Comparison of ENCODE assay signal across 24 cellular contexts in the genomic region with DNA sequence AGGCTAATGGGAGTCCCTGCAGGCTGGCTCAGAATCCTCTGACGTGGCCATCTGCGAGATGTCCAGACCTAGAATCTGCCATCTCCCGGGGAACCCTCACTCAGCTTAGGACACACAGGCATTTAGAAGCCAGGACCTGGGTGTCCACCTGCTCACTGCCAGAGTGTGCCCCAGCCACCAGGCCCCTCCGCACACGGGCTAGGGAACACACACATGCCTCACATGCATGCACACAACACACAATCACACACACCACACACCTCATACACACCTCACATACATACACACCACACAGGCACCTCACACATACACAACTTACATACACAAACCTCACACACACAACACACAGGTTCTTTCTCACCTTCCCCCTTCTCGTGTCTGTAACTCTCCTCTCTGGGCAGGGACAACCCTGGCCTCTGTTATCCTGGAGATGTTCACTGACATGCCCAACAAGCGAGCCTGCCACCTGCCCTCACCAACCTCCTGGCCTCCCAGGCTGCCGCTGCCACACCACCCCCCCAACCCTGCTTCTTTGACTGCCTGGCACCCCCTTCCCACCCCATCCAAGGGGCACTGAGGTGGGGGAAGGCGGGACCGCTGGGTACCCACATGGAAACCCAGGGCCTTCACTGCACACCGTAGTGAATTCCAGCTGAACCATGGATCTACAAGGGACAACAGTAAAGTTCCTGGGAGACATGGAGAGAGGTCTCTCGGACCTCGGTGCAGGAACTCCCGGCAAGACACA. TPM values are rescaled to one million over a fixed set of nuclear protein-coding genes. Genes with fewer than 3 reads are reported as not detected.
DNase-seq lines count a peak whose midpoint lies in the region; ATAC-seq, FAIRE-seq and TF ChIP-seq lines count a peak whose summit lies in the region.
"Had no signal": no experiment of that assay in that cellular context is flagged by ENCODE, and none has a peak within 500 bp of the region (broad histone marks: within the 10 kb centered on the region; RNA-seq: fewer than 3 reads in every experiment).

No MANE protein-coding gene starts in this region.

- H3K27me3 ChIP-seq in DND-41 (ENCODE audit: insufficient read depth, low read length, poor library complexity) (no peaks in the 10 kb centered on the region), H1 (replicated peaks in 1 of 4; ENCODE audit: control insufficient read depth in 3 of 4, extremely low read depth in 1 of 4, insufficient read depth in 3 of 4, low read length in 3 of 4) (no peaks in the 10 kb centered on the region)

- ATAC-seq in DND-41 (ENCODE audit: insufficient read depth, low read depth): no peak
- ATAC-seq: stimulated activated memory B cell treated with anti-CD40 and anti-IgM and Interleukin-4, amounts not matched to agents 10 μg/mL and 1 μg/mL and 100 μg/mL, for 72 hours had no signal

- H3K4me3 ChIP-seq in DND-41 (ENCODE audit: low read depth in 1 of 2, low read length in 2 of 2): no peak overlapping the region
- H3K4me3 ChIP-seq in H1 (ENCODE audit: extremely low read depth in 1 of 4, insufficient read depth in 2 of 4, low read depth in 3 of 4, low read length in 4 of 4): no peak overlapping the region
- H3K4me3 ChIP-seq: GM23248, PC-9 had no signal

- H3K9ac ChIP-seq in DND-41 (ENCODE audit: low read depth, low read length) (no peak overlapping the region), H1 (replicated peaks in 1 of 4; ENCODE audit: extremely low read depth in 1 of 4, low read depth in 3 of 4, low read length in 3 of 4) (no peak overlapping the region; a peak in 1 of 7 replicates)
- H3K9ac ChIP-seq: GM23248 had no signal

- no peak overlapping the region for H3K56ac ChIP-seq in H1 (replicated peaks; ENCODE audit: insufficient read length, low read depth, low read length)

- H3K4me2 ChIP-seq in DND-41 (ENCODE audit: insufficient read depth, low read length) (no peak overlapping the region), H1 (ENCODE audit: insufficient read depth in 1 of 2, low read depth in 2 of 2, low read length in 2 of 2) (no peak overlapping the region)
- H3K4me2 ChIP-seq: PC-9 had no signal

- 93% methylated on average over 13 of the region's 14 CpGs; no CpG with 5 or more reads in 1 of the 2 experiments for WGBS in H1 (ENCODE audit: extremely low coverage in 1 of 2, insufficient coverage in 1 of 2, insufficient read length in 1 of 2, insufficient replicate concordance in 2 of 2, low coverage in 1 of 2, low lambda C conversion rate in 2 of 2, missing lambda C conversion rate in 1 of 2), 2 experiments

- H2BK5ac ChIP-seq in H1 (ENCODE audit: low read depth, low read length): no peak overlapping the region

- POLR2A ChIA-PET in H1 (lab: Charles Lee; ENCODE audit: partially characterized antibody): no interaction called here

- no peak overlapping the region for H3K4ac ChIP-seq in H1 (replicated peaks; ENCODE audit: insufficient read length, low read depth, low read length)

- no peak overlapping the region for H3K14ac ChIP-seq in H1 (ENCODE audit: insufficient read length)

- H3K79me1 ChIP-seq in H1 (ENCODE audit: low read depth, low read length): no peaks in the 10 kb centered on the region

- H2BK120ac ChIP-seq in H1 (replicated peaks; ENCODE audit: low read depth, low read length): no peak overlapping the region

- TF ChIP-seq EP300 in H1 (IDR thresholded peaks at IDR 0.05; ENCODE audit: borderline replicate concordance in 1 of 2, low read depth in 2 of 2, low read length in 2 of 2): no peak

- no peak overlapping the region for H2BK12ac ChIP-seq in H1 (ENCODE audit: low read depth, low read length)

- H2AK5ac ChIP-seq in H1 (ENCODE audit: low read depth, low read length): 0 out of 2 replicates have a peak overlapping the region, but pooled peaks have one; percentile 13

- no peak overlapping the region for H4K8ac ChIP-seq in H1 (ENCODE audit: extremely low read depth, insufficient read depth, low read length)

- H4K5ac ChIP-seq in H1 (ENCODE audit: insufficient read length, low read depth, low read length): no peak overlapping the region

- no peak overlapping the region for H2BK20ac ChIP-seq in H1 (ENCODE audit: low read length)

- no peak overlapping the region for H2AFZ ChIP-seq in DND-41 (ENCODE audit: low read depth, low read length)
- no peak overlapping the region for H2AFZ ChIP-seq in H1 (ENCODE audit: low read length)
- H2AFZ ChIP-seq: GM23248, PC-9 had no signal

- no peak overlapping the region for H4K91ac ChIP-seq in H1 (replicated peaks; ENCODE audit: insufficient read length, low read length)

- H4K20me1 ChIP-seq in DND-41 (ENCODE audit: insufficient read depth, low read length): peaks cover 33% of the 10 kb centered on the region
- H4K20me1 ChIP-seq in H1 (replicated peaks in 1 of 2; ENCODE audit: control insufficient read depth in 1 of 2, insufficient read depth in 2 of 2, low read length in 2 of 2): peaks cover 6 to 8% of the 10 kb centered on the region in 2 experiments

- peaks cover 2% of the 10 kb centered on the region; the same call in 1 of the 2 replicates for H3K23me2 ChIP-seq in H1 (ENCODE audit: low read depth, low read length)

- CTCF ChIA-PET in H1 (lab: Charles Lee; ENCODE audit: partially characterized antibody): interaction anchor here (1.0 to 1.3 kb wide), 3 partner anchors 9 to 68 kb away, joined by 3 to 4 read pairs (median 4); no protein-coding TSS in a partner anchor

- no peak overlapping the region for H3K23ac ChIP-seq in H1 (ENCODE audit: insufficient read length)

- H3K4me1 ChIP-seq in DND-41 (ENCODE audit: insufficient read depth, low read length): no peaks in the 10 kb centered on the region
- H3K4me1 ChIP-seq in H1 (replicated peaks in 1 of 4; ENCODE audit: control insufficient read depth in 3 of 4, insufficient read depth in 4 of 4, low read length in 3 of 4): peaks cover 0 to 7% (median 1%) of the 10 kb centered on the region in 4 experiments; a peak in 1 of 7 replicates

- no peak for TF ChIP-seq POLR2A in H1 (IDR thresholded peaks at IDR 0.05; ENCODE audit: control extremely low read depth in 1 of 2, low read depth in 2 of 2, low read length in 2 of 2)

- TF ChIP-seq CTCF in DND-41 (IDR thresholded peaks at IDR 0.05; ENCODE audit: borderline replicate concordance, extremely low read depth, low read length, poor library complexity, severe bottlenecking) (no peak), H1 (IDR thresholded peaks at IDR 0.05; ENCODE audit: control extremely low read depth in 1 of 3, insufficient read depth in 1 of 3, low read depth in 1 of 3, low read length in 3 of 3) (no peak)

- no peak overlapping the region for H2BK15ac ChIP-seq in H1 (ENCODE audit: low read length)

- intact Hi-C loops in posterior vena cava (cut with DNase I): no loop called here

- H3K79me2 ChIP-seq in DND-41 (ENCODE audit: insufficient read depth, low read length): no peaks in the 10 kb centered on the region
- H3K79me2 ChIP-seq in H1 (ENCODE audit: control insufficient read depth in 1 of 2, insufficient read depth in 2 of 2, low read length in 2 of 2): no peaks in the 10 kb centered on the region

- TF ChIP-seq RAD21 in H1 (IDR thresholded peaks at IDR 0.05 in 1 of 2, conservative IDR thresholded peaks at IDR 0.05 in 1 of 2; ENCODE audit: low read depth in 2 of 2, low read length in 2 of 2): no peak

- FAIRE-seq in HTR-8/SVneo (lab: Jason Lieb, UNC) (peak; percentile 13), H1 (lab: Jason Lieb, UNC) (no peak)

- H3K36me3 ChIP-seq in DND-41 (ENCODE audit: insufficient read depth, low read length) (peaks cover 69% of the 10 kb centered on the region), H1 (ENCODE audit: control insufficient read depth in 2 of 4, insufficient read depth in 4 of 4, low read length in 3 of 4) (no peaks in the 10 kb centered on the region)

- H3K9me3 ChIP-seq in DND-41 (ENCODE audit: insufficient read depth, low read length, severe bottlenecking) (no peaks in the 10 kb centered on the region), H1 (ENCODE audit: insufficient read depth in 2 of 2, low read depth in 1 of 2, low read length in 1 of 2) (no peaks in the 10 kb centered on the region)

- DNase-seq in DND-41: no peak
- DNase-seq in HTR-8/SVneo (ENCODE audit: insufficient read length, low spot score): no peak
- DNase-seq in H1 (ENCODE audit: low read depth in 1 of 2, low spot score in 2 of 2): peak in 1 of 2 experiments; percentile 37
- DNase-seq in posterior vena cava (ENCODE audit: low spot score): peak; percentile 55
- DNase-seq in NCI-H82 (lab: John Stamatoyannopoulos, UW): no peak
- DNase-seq in activated naive CD4-positive, alpha-beta T cell (lab: John Stamatoyannopoulos, UW): no peak
- no peak for DNase-seq in NCI-H2171 treated with DMSO at 0.1 percent for 48 hours (lab: John Stamatoyannopoulos, UW)
- DNase-seq: activated B cell treated with CpG ODN at 0.5 μM for 24 hours; activated CD4-positive, alpha-beta T cell treated with anti-CD3 and anti-CD28 coated beads, Interleukin-2, amount 50 U/mL, for 4 hours; activated naive CD4-positive, alpha-beta T cell treated with Interleukin-2 at 50 U/mL for 16 hours; anterior cingulate cortex; GM23248; KG1; mesenchymal stem cell; MV-4-11; NCI-H510A treated with DMSO at 0.1 percent for 48 hours; occipital lobe; PC-9; SHP77; SW 1271 had no signal

- H3K27ac ChIP-seq in DND-41 (ENCODE audit: low read length) (peak overlapping the region; percentile 45; the same call in 1 of the 2 replicates), H1 (ENCODE audit: low read depth, low read length) (no peak overlapping the region)
- H3K27ac ChIP-seq: GM23248, PC-9 had no signal

- H3K18ac ChIP-seq in H1 (ENCODE audit: extremely low read depth, low read length): no peak overlapping the region

RNA-seq across cellular contexts. Expression of a gene that starts 38.1 kb away (rescaled TPM):
- total RNA-seq in H1 (2021; fragmentation: NEBNext Ultra II Directional; extraction: Animal tissue kit (Norgen Biotek cat#: 25700)): 14.3 and 15.6 TPM in 2 replicates
- polyA plus RNA-seq in H1 (2011; rRNA removed): 14.0 and 23.2 TPM in 2 replicates
- polyA plus RNA-seq in H1 (2011; cell fraction: cytosol; rRNA removed): 17.3 TPM
- 21.9 TPM for polyA plus RNA-seq in H1 (2011; cell fraction: nucleus; rRNA removed)
- polyA plus RNA-seq in H1 (2012, experiment 1 of 2): 9.1 to 18.9 TPM (median 16.9 TPM) in 4 replicates
- polyA plus RNA-seq in H1 (2012, experiment 2 of 2): 14.8 TPM
- 5.8 TPM for polyA plus RNA-seq in H1 (2013, experiment 1 of 2)
- polyA plus RNA-seq in H1 (2013, experiment 2 of 2): 5.3 TPM
- polyA minus RNA-seq in H1 (2011; rRNA and poly(A)+ RNA removed): 3.8 and 4.5 TPM in 2 replicates
- 6.1 TPM for polyA minus RNA-seq in H1 (2011; cell fraction: cytosol; rRNA and poly(A)+ RNA removed)
- 5.6 TPM for polyA minus RNA-seq in H1 (2011; cell fraction: nucleus; rRNA and poly(A)+ RNA removed)
- total RNA-seq in posterior vena cava: 1 to 10 TPM; 3.6 to 3.9 TPM

RNA-seq across cellular contexts. Expression of a gene that starts 38.1 kb away (rescaled TPM):
- 16.1 and 18.8 TPM in 2 replicates for total RNA-seq in H1 (2021; fragmentation: NEBNext Ultra II Directional; extraction: Animal tissue kit (Norgen Biotek cat#: 25700))
- 11.5 and 15.5 TPM in 2 replicates for polyA plus RNA-seq in H1 (2011; rRNA removed)
- polyA plus RNA-seq in H1 (2011; cell fraction: cytosol; rRNA removed): 9.8 TPM
- polyA plus RNA-seq in H1 (2011; cell fraction: nucleus; rRNA removed): 21.7 TPM
- polyA plus RNA-seq in H1 (2012, experiment 1 of 2): 9.6 to 13.3 TPM (median 12.3 TPM) in 4 replicates
- polyA plus RNA-seq in H1 (2012, experiment 2 of 2): 9.3 TPM
- 7.9 TPM for polyA plus RNA-seq in H1 (2013, experiment 1 of 2)
- polyA plus RNA-seq in H1 (2013, experiment 2 of 2): 7.7 TPM
- polyA minus RNA-seq in H1 (2011; rRNA and poly(A)+ RNA removed): 32.1 and 33.6 TPM in 2 replicates
- 10.3 TPM for polyA minus RNA-seq in H1 (2011; cell fraction: cytosol; rRNA and poly(A)+ RNA removed)
- 21.5 TPM for polyA minus RNA-seq in H1 (2011; cell fraction: nucleus; rRNA and poly(A)+ RNA removed)
- total RNA-seq in posterior vena cava: 1 to 10 TPM; 7.6 to 8.6 TPM

RNA-seq across cellular contexts. Expression of a gene that starts 56.0 kb away (rescaled TPM):
- total RNA-seq in H1 (2021; fragmentation: NEBNext Ultra II Directional; extraction: Animal tissue kit (Norgen Biotek cat#: 25700)): 0.28 and 0.38 TPM in 2 replicates
- not detected in 2 replicates for polyA plus RNA-seq in H1 (2011; rRNA removed)
- polyA plus RNA-seq in H1 (2011; cell fraction: cytosol; rRNA removed): not detected
- not detected for polyA plus RNA-seq in H1 (2011; cell fraction: nucleus; rRNA removed)
- polyA plus RNA-seq in H1 (2012, experiment 1 of 2): not detected in 4 replicates
- polyA plus RNA-seq in H1 (2012, experiment 2 of 2): 0.10 TPM
- polyA plus RNA-seq in H1 (2013, experiment 1 of 2): 0.14 TPM
- polyA plus RNA-seq in H1 (2013, experiment 2 of 2): 0.09 TPM
- polyA minus RNA-seq in H1 (2011; rRNA and poly(A)+ RNA removed): not detected in 2 replicates
- not detected for polyA minus RNA-seq in H1 (2011; cell fraction: cytosol; rRNA and poly(A)+ RNA removed)
- polyA minus RNA-seq in H1 (2011; cell fraction: nucleus; rRNA and poly(A)+ RNA removed): not detected
- total RNA-seq in posterior vena cava: 1 to 10 TPM; 7.5 to 8.1 TPM
- total RNA-seq: activated B cell treated with CpG ODN at 0.5 μM for 24 hours; CD4-positive, alpha-beta T cell; HT-29; temporal lobe had no signal
